Comparison of ENCODE assay signal across 8 cellular contexts in genomic region chr16:2126161-2126743, GRCh38. TPM values are rescaled to one million over a fixed set of nuclear protein-coding genes. Genes with fewer than 3 reads are reported as not detected.
DNase-seq lines count a peak whose midpoint lies in the region; ATAC-seq and TF ChIP-seq lines count a peak whose summit lies in the region.
"Not testable (repeated sequence)": the region's sequence is repeated elsewhere in the genome, so short reads cannot be mapped to it uniquely, and the experiment has no call there.
"Had no signal": no experiment of that assay in that cellular context is flagged by ENCODE, and none has a peak within 500 bp of the region (broad histone marks: within the 10 kb centered on the region; RNA-seq: fewer than 3 reads in every experiment).

No MANE protein-coding gene starts in this region.

- 27% methylated on average over 7 of the region's 21 CpGs; no CpG with 5 or more reads in 1 of the 2 experiments for WGBS in IMR-90 (ENCODE audit: extremely low coverage in 2 of 2, insufficient read length in 1 of 2), 2 experiments
- WGBS in endodermal cell (ENCODE audit: insufficient coverage in 1 of 2, insufficient read length in 1 of 2), 2 experiments, result 95 to 99% methylated on average over 12 to 21 of the region's 21 CpGs
- WGBS in ovary, 3 donors, result 11 to 18% (median 13%) methylated on average over 19 to 21 of the region's 21 CpGs

- peaks cover 7 to 26% of the 10 kb centered on the region in 2 experiments; a peak in 3 of 4 replicates for H3K79me1 ChIP-seq in IMR-90 (ENCODE audit: low read depth in 1 of 2, low read length in 2 of 2)

- not testable (repeated sequence) for H3K4me2 ChIP-seq in IMR-90 (ENCODE audit: low read depth, low read length)

- H2BK15ac ChIP-seq in IMR-90 (ENCODE audit: low read depth, low read length), result not testable (repeated sequence)

- not testable (repeated sequence) for H3K36me3 ChIP-seq in IMR-90 (ENCODE audit: control insufficient read depth, insufficient read depth, low read length); ascending aorta; endodermal cell (ENCODE audit: control insufficient read depth, insufficient read depth, low read length); lower lobe of right lung; ovary; stomach smooth muscle (ENCODE audit: control insufficient read depth in 2 of 2, insufficient read depth in 2 of 2, low read length in 2 of 2)

- not testable (repeated sequence) for H3K27me3 ChIP-seq in IMR-90 (ENCODE audit: control insufficient read depth, insufficient read depth, low read length); ascending aorta; endodermal cell (ENCODE audit: control insufficient read depth, insufficient read depth, low read length, poor library complexity, severe bottlenecking); lower lobe of right lung (ENCODE audit: low read depth); ovary; stomach smooth muscle (ENCODE audit: control insufficient read depth in 1 of 2, insufficient read depth in 2 of 2, low read length in 2 of 2)

- peak overlapping the region; percentile 19; the same call in 1 of the 2 replicates for H3K14ac ChIP-seq in IMR-90 (replicated peaks; ENCODE audit: low read depth, low read length)

- not testable (repeated sequence) for TF ChIP-seq CTCF in IMR-90 (conservative IDR thresholded peaks at IDR 0.05; ENCODE audit: low read depth, low read length); endodermal cell (conservative IDR thresholded peaks at IDR 0.05); lower lobe of right lung (IDR thresholded peaks at IDR 0.05); ovary (IDR thresholded peaks at IDR 0.05)
- peak in 1 of 3 experiments; percentile 10 for TF ChIP-seq CTCF in ascending aorta (IDR thresholded peaks at IDR 0.05)

- not testable (repeated sequence) for H3K27me3 Mint-ChIP-seq in endodermal cell (ENCODE audit: insufficient read depth)

- peaks cover 34% of the 10 kb centered on the region for H3K4me1 ChIP-seq in IMR-90 (ENCODE audit: control insufficient read depth, insufficient read depth, low read length)
- peaks cover 34 to 55% of the 10 kb centered on the region in 2 donors for H3K4me1 ChIP-seq in ascending aorta
- H3K4me1 ChIP-seq in endodermal cell (ENCODE audit: control insufficient read depth, insufficient read depth, low read length), result not testable (repeated sequence)
- H3K4me1 ChIP-seq in lower lobe of right lung, result peaks cover 52% of the 10 kb centered on the region
- peaks cover 26% of the 10 kb centered on the region for H3K4me1 ChIP-seq in ovary (ENCODE audit: insufficient read depth)
- H3K4me1 ChIP-seq in stomach smooth muscle (ENCODE audit: control insufficient read depth, insufficient read depth, low read length), result peaks cover 64% of the 10 kb centered on the region

- intact Hi-C loops in IMR-90 (cut with micrococcal nuclease); ascending aorta (cut with DNase I); Right ventricle myocardium superior (cut with DNase I); lower lobe of right lung (cut with DNase I); ovary (cut with DNase I): not testable (repeated sequence)

- peak; percentile 18 for ATAC-seq in IMR-90 (ENCODE audit: low read depth)
- peak; percentile 35 for ATAC-seq in Right ventricle myocardium superior (ENCODE audit: poor library complexity)
- ATAC-seq in lower lobe of right lung, result not testable (repeated sequence)

- H3K36me3 Mint-ChIP-seq in endodermal cell (ENCODE audit: low read depth), result not testable (repeated sequence)

- H3K23ac ChIP-seq in IMR-90 (ENCODE audit: low read depth, low read length), result peak overlapping the region; percentile 56; the same call in 1 of the 2 replicates

- CTCF ChIA-PET in IMR-90 (lab: Yijun Ruan, JAX), result not testable (repeated sequence)

- in situ Hi-C loops in IMR-90 (cut with MboI; ENCODE audit: low sequenced_read_pairs), result not testable (repeated sequence)

- H4K91ac ChIP-seq in IMR-90 (ENCODE audit: insufficient read depth, low read depth, low read length), result peak overlapping the region; percentile 70; the same call in 1 of the 2 replicates

- not testable (repeated sequence) for H3K9me1 ChIP-seq in IMR-90 (ENCODE audit: insufficient read depth, low read length)

- H3K4me3 Mint-ChIP-seq in endodermal cell, result not testable (repeated sequence)

- not testable (repeated sequence) for TF ChIP-seq POLR2A in IMR-90 (IDR thresholded peaks at IDR 0.05; ENCODE audit: low read depth, low read length); ovary (IDR thresholded peaks at IDR 0.05)

- H3K18ac ChIP-seq in IMR-90 (ENCODE audit: low read depth, low read length), result peak overlapping the region; percentile 22; the same call in 1 of the 2 replicates

- peak overlapping the region; percentile 64 for H3K4ac ChIP-seq in IMR-90 (ENCODE audit: low read depth, low read length)

- H4K20me1 ChIP-seq in IMR-90 (ENCODE audit: insufficient read depth, low read length), result peaks cover 39% of the 10 kb centered on the region

- H2BK20ac ChIP-seq in IMR-90 (ENCODE audit: low read depth, low read length), result not testable (repeated sequence)

- H2BK120ac ChIP-seq in IMR-90 (ENCODE audit: low read depth, low read length), result peak overlapping the region; percentile 47

- not testable (repeated sequence) for BruUV-seq in IMR-90 (replicated peaks; lab: Mats Ljungman, UMichigan)

- peak overlapping the region; percentile 76 for H3K27ac Mint-ChIP-seq in endodermal cell

- not testable (repeated sequence) for H2AFZ ChIP-seq in IMR-90 (replicated peaks; ENCODE audit: low read length, poor library complexity)

- H4K5ac ChIP-seq in IMR-90 (ENCODE audit: low read depth, low read length), result peak overlapping the region; percentile 42; the same call in 1 of the 2 replicates

- dilution Hi-C loops in IMR-90 (cut with HindIII; ENCODE audit: low sequenced_read_pairs, unreplicated experiment), result not testable (repeated sequence)

- not testable (repeated sequence) for TF ChIP-seq EP300 in ovary (IDR thresholded peaks at IDR 0.05)

- POLR2A ChIA-PET in IMR-90 (lab: Charles Lee; ENCODE audit: unreplicated experiment), result interaction anchor here (0.7 kb wide), 1 partner anchor 29 kb away, joined by 5 read pairs; the partner anchor contains the start of gene TRAF7

- H3K4me1 Mint-ChIP-seq in endodermal cell, result not testable (repeated sequence)

- not testable (repeated sequence) for TF ChIP-seq RAD21 in IMR-90 (IDR thresholded peaks at IDR 0.05; ENCODE audit: low read length)

- H2AK5ac ChIP-seq in IMR-90 (ENCODE audit: low read depth, low read length), result peak overlapping the region; percentile 93

- not testable (repeated sequence) for H3K9me3 Mint-ChIP-seq in endodermal cell

- H3K27ac ChIP-seq in IMR-90 (ENCODE audit: insufficient read depth, low read length) (peak overlapping the region; percentile 90), ascending aorta (peak overlapping the region; percentile 94 to 99), lower lobe of right lung (peak overlapping the region; percentile 72), ovary (peak overlapping the region; percentile 71 to 96), stomach smooth muscle (ENCODE audit: low read length) (peak overlapping the region; percentile 97)
- not testable (repeated sequence) for H3K27ac ChIP-seq in endodermal cell (ENCODE audit: low read depth, low read length)

- H2BK5ac ChIP-seq in IMR-90 (ENCODE audit: low read depth, low read length, poor library complexity, severe bottlenecking), result peak overlapping the region; percentile 91

- H3K56ac ChIP-seq in IMR-90 (ENCODE audit: extremely low read depth, insufficient read depth, low read length), result 0 out of 2 replicates have a peak overlapping the region, but pooled peaks have one; percentile 32

- not testable (repeated sequence) for H2AK9ac ChIP-seq in IMR-90 (replicated peaks; ENCODE audit: low read depth, low read length, poor library complexity)

- H3K9ac ChIP-seq in IMR-90 (ENCODE audit: low read depth, low read length) (peak overlapping the region; percentile 68), stomach smooth muscle (ENCODE audit: low read length in 2 of 2) (peak overlapping the region; percentile 42 to 78)
- H3K9ac ChIP-seq in endodermal cell (ENCODE audit: extremely low read depth, low read length, poor library complexity, severe bottlenecking), result not testable (repeated sequence)

- DNase-seq in IMR-90 (peak; percentile 28), ascending aorta (ENCODE audit: low spot score in 2 of 2) (peak; percentile 38 to 85), endodermal cell (peak; percentile 41), Right ventricle myocardium superior (peak; percentile 72), ovary (peak in 4 of 5 donors; percentile 52 to 76 (median 66))
- DNase-seq in lower lobe of right lung, result not testable (repeated sequence)

- H3K9me3 ChIP-seq in IMR-90 (ENCODE audit: control insufficient read depth, insufficient read depth, low read length); ascending aorta; endodermal cell (ENCODE audit: control insufficient read depth, low read length); lower lobe of right lung; ovary; stomach smooth muscle (ENCODE audit: control insufficient read depth in 2 of 2, low read length in 2 of 2): not testable (repeated sequence)

- H4K8ac ChIP-seq in IMR-90 (ENCODE audit: low read depth in 2 of 2, low read length in 2 of 2), result peak overlapping the region; percentile 35 to 83; a peak in 2 of 4 replicates

- not testable (repeated sequence) for H3K4me3 ChIP-seq in IMR-90 (ENCODE audit: insufficient read depth, low read depth, low read length); endodermal cell (ENCODE audit: low read length); lower lobe of right lung; ovary
- peak overlapping the region; percentile 44 to 62 for H3K4me3 ChIP-seq in ascending aorta
- H3K4me3 ChIP-seq in stomach smooth muscle (ENCODE audit: low read length in 2 of 2), result peak overlapping the region in 1 of 2 donors; percentile 58

RNA-seq across cellular contexts. Expression of gene PKD1, which starts 9.4 kb away (rescaled TPM):
- 7.9 and 15.6 TPM in 2 replicates for total RNA-seq in IMR-90 (2012; rRNA removed)
- 97.3 and 118 TPM in 2 replicates for polyA plus RNA-seq in IMR-90 (2012; rRNA removed)
- polyA plus RNA-seq in IMR-90 (2012; cell fraction: cytosol; rRNA removed), result 53.6 and 146 TPM in 2 replicates
- 423 and 1,655 TPM in 2 replicates for polyA plus RNA-seq in IMR-90 (2012; cell fraction: nucleus; rRNA removed; ENCODE audit: low replicate concordance)
- 551 TPM for total RNA-seq in ascending aorta
- 100 to 1,000 TPM; 104 to 110 TPM for total RNA-seq in endodermal cell
- polyA plus RNA-seq in endodermal cell (2013, experiment 1 of 2), result 71.3 TPM
- polyA plus RNA-seq in endodermal cell (2013, experiment 2 of 2), result 71.3 TPM
- total RNA-seq in Right ventricle myocardium superior, result 82.8 TPM
- total RNA-seq in lower lobe of right lung, result 81.6 TPM
- total RNA-seq in ovary, result 100 to 1,000 TPM in 6 of 7 donors, 10 to 100 TPM in 1; 78.8 to 203 (median 145) TPM
- polyA plus RNA-seq in ovary, result 100 to 1,000 TPM in 1 of 2 donors, 1 to 10 TPM in 1; 8.7 to 113 TPM

RNA-seq across cellular contexts. Expression of gene RAB26, which starts 22.2 kb away (rescaled TPM):
- total RNA-seq in IMR-90 (2012; rRNA removed) (1.1 TPM in 2 replicates), ascending aorta (not detected), endodermal cell (1 to 10 TPM; 3.2 to 4.9 TPM), Right ventricle myocardium superior (0.43 TPM), lower lobe of right lung (0.80 TPM), ovary (under 1 TPM in 2 of 7 donors, not detected in 5; 0.12 to 0.80 TPM)
- polyA plus RNA-seq in IMR-90 (2012; rRNA removed) (4.5 and 4.8 TPM in 2 replicates), ovary (under 1 TPM; 0.19 to 0.50 TPM)
- polyA plus RNA-seq in IMR-90 (2012; cell fraction: cytosol; rRNA removed), result 2.8 and 4.9 TPM in 2 replicates
- 33.0 and 40.5 TPM in 2 replicates for polyA plus RNA-seq in IMR-90 (2012; cell fraction: nucleus; rRNA removed; ENCODE audit: low replicate concordance)
- polyA plus RNA-seq in endodermal cell (2013, experiment 1 of 2), result 5.8 TPM
- 4.6 TPM for polyA plus RNA-seq in endodermal cell (2013, experiment 2 of 2)
- total RNA-seq: activated T-cell treated with anti-CD3 and anti-CD28 coated beads, Interleukin-2, amount 50 U/mL, for 4 hours had no signal

RNA-seq across cellular contexts. Expression of gene TRAF7, which starts 29.3 kb away (rescaled TPM):
- 26.4 and 29.6 TPM in 2 replicates for total RNA-seq in IMR-90 (2012; rRNA removed)
- polyA plus RNA-seq in IMR-90 (2012; rRNA removed), result 52.6 and 55.1 TPM in 2 replicates
- polyA plus RNA-seq in IMR-90 (2012; cell fraction: cytosol; rRNA removed), result 37.0 and 60.8 TPM in 2 replicates
- 79.2 and 173 TPM in 2 replicates for polyA plus RNA-seq in IMR-90 (2012; cell fraction: nucleus; rRNA removed; ENCODE audit: low replicate concordance)
- total RNA-seq in ascending aorta, result 39.6 TPM
- total RNA-seq in endodermal cell, result 100 to 1,000 TPM; 108 to 110 TPM
- 54.6 TPM for polyA plus RNA-seq in endodermal cell (2013, experiment 1 of 2)
- polyA plus RNA-seq in endodermal cell (2013, experiment 2 of 2), result 52.1 TPM
- 23.4 TPM for total RNA-seq in Right ventricle myocardium superior
- total RNA-seq in lower lobe of right lung, result 61.9 TPM
- 10 to 100 TPM; 20.5 to 68.0 (median 48.0) TPM for total RNA-seq in ovary
- polyA plus RNA-seq in ovary, result 10 to 100 TPM; 13.3 to 26.3 TPM
